Comparison of ENCODE assay signal across 18 cellular contexts in genomic region chr10:48187126-48187525, GRCh38.
DNase-seq lines count a peak whose midpoint lies in the region; ATAC-seq and TF ChIP-seq lines count a peak whose summit lies in the region.
"Had no signal": no experiment of that assay in that cellular context is flagged by ENCODE, and none has a peak within 500 bp of the region (broad histone marks: within the 10 kb centered on the region; RNA-seq: fewer than 3 reads in every experiment).

No MANE protein-coding gene starts in this region.

- TF ChIP-seq CTCF in right atrium auricular region (IDR thresholded peaks at IDR 0.05), result no peak
- no peak for TF ChIP-seq CTCF in Caco-2 (IDR thresholded peaks at IDR 0.05; ENCODE audit: insufficient read depth in 1 of 2, low read depth in 1 of 2, low read length in 1 of 2, severe bottlenecking in 1 of 2, unreplicated experiment in 1 of 2)
- TF ChIP-seq CTCF in esophagus muscularis mucosa (IDR thresholded peaks at IDR 0.05), result no peak

- H3K9me3 ChIP-seq in right atrium auricular region, result no peaks in the 10 kb centered on the region
- no peaks in the 10 kb centered on the region for H3K9me3 ChIP-seq in Caco-2
- H3K9me3 ChIP-seq in esophagus muscularis mucosa, result no peaks in the 10 kb centered on the region
- H3K9me3 ChIP-seq: BLaER1, HAP-1 had no signal

- H3K4me1 ChIP-seq in right atrium auricular region (no peaks in the 10 kb centered on the region), Caco-2 (peaks cover 15% of the 10 kb centered on the region), esophagus muscularis mucosa (no peaks in the 10 kb centered on the region)
- H3K4me1 ChIP-seq: BLaER1, HAP-1 had no signal

- peaks cover 20% of the 10 kb centered on the region for H3K4me1 Mint-ChIP-seq in Caco-2 (ENCODE audit: low read depth, unreplicated experiment)
- H3K4me1 Mint-ChIP-seq: B cell had no signal

- H3K27ac Mint-ChIP-seq in Caco-2 (ENCODE audit: unreplicated experiment), result peak overlapping the region; percentile 58
- H3K27ac Mint-ChIP-seq: B cell; CD4-positive, CD25-positive, alpha-beta regulatory T cell; CD8-positive, alpha-beta T cell; HFFc6 had no signal

- intact Hi-C loops in left cardiac atrium (cut with DNase I) (no loop called here), Caco-2 (cut with micrococcal nuclease; ENCODE audit: unreplicated experiment) (no loop called here), esophagus muscularis mucosa (cut with DNase I) (no loop called here)

- H3K27me3 Mint-ChIP-seq in Caco-2 (ENCODE audit: insufficient read depth, unreplicated experiment), result no peaks in the 10 kb centered on the region

- no peak overlapping the region for H3K27ac ChIP-seq in right atrium auricular region
- no peak overlapping the region for H3K27ac ChIP-seq in esophagus muscularis mucosa (replicated peaks in 1 of 4)
- H3K27ac ChIP-seq: 22Rv1, BLaER1, C4-2B had no signal

- no TSS peak for BruUV-seq in Caco-2 (replicated peaks; lab: Mats Ljungman, UMichigan)

- H3K9me3 Mint-ChIP-seq in Caco-2 (ENCODE audit: unreplicated experiment), result no peaks in the 10 kb centered on the region
- H3K9me3 Mint-ChIP-seq: CD8-positive, alpha-beta T cell; HFFc6 had no signal

- no peaks in the 10 kb centered on the region for H3K36me3 Mint-ChIP-seq in Caco-2 (ENCODE audit: insufficient read depth, unreplicated experiment)
- H3K36me3 Mint-ChIP-seq: CD4-positive, CD25-positive, alpha-beta regulatory T cell; CD8-positive, alpha-beta T cell had no signal

- H3K4me3 ChIP-seq in right atrium auricular region (no peak overlapping the region), Caco-2 (ENCODE audit: low read depth, low read length) (no peak overlapping the region), esophagus muscularis mucosa (no peak overlapping the region)
- H3K4me3 ChIP-seq: BLaER1, HAP-1 had no signal

- DNase-seq in left cardiac atrium (no peak), right atrium auricular region (ENCODE audit: low spot score) (no peak), Caco-2 (no peak), esophagus muscularis mucosa (ENCODE audit: extremely low spot score) (peak; percentile 62)
- no peak for DNase-seq in activated CD8-positive, alpha-beta memory T cell treated with anti-CD3 and anti-CD28 coated beads for 24 hours
- DNase-seq in NK-92 treated with Interleukin-12 subunit alpha and Interleukin-12 subunit beta, amount 100 ng/mL, for 24 hours (lab: John Stamatoyannopoulos, UW), result no peak
- DNase-seq: CD4-positive, CD25-positive, alpha-beta regulatory T cell; CD8-positive, alpha-beta T cell; DMS 273 treated with DMSO at 0.1 percent for 48 hours; DMS79 treated with DMSO at 0.1 percent for 48 hours; GF-D8; GOT3; HFFc6 had no signal

- H3K36me3 ChIP-seq in right atrium auricular region (no peaks in the 10 kb centered on the region), Caco-2 (ENCODE audit: control insufficient read depth, insufficient read depth, low read length) (no peaks in the 10 kb centered on the region), esophagus muscularis mucosa (no peaks in the 10 kb centered on the region)
- H3K36me3 ChIP-seq: BLaER1, HAP-1 had no signal

- H3K4me3 Mint-ChIP-seq in Caco-2 (ENCODE audit: unreplicated experiment), result no peak overlapping the region
- H3K4me3 Mint-ChIP-seq: B cell; CD4-positive, CD25-positive, alpha-beta regulatory T cell; CD8-positive, alpha-beta T cell; HFFc6 had no signal

- WGBS in esophagus muscularis mucosa, result 91% methylated on average over 7 of the region's 7 CpGs

- no peak for TF ChIP-seq POLR2A in esophagus muscularis mucosa (IDR thresholded peaks at IDR 0.05; ENCODE audit: low read depth)

- ATAC-seq in left cardiac atrium, result peak; percentile 20 to 22
- ATAC-seq: CD8-positive, alpha-beta T cell had no signal

- CTCF ChIA-PET in Caco-2 (lab: Charles Lee), result no interaction called here

- POLR2A ChIA-PET in Caco-2 (lab: Charles Lee), result no interaction called here

- TF ChIP-seq EP300 in esophagus muscularis mucosa (IDR thresholded peaks at IDR 0.05), result no peak

- H3K27me3 ChIP-seq in right atrium auricular region (no peaks in the 10 kb centered on the region), Caco-2 (replicated peaks; ENCODE audit: control insufficient read depth, insufficient read depth, low read length) (peaks cover 3% of the 10 kb centered on the region; the same call in 1 of the 2 replicates), esophagus muscularis mucosa (no peaks in the 10 kb centered on the region)
- H3K27me3 ChIP-seq: BLaER1 had no signal
